ENCODE assay signal across 1 cellular context in the genomic region with DNA sequence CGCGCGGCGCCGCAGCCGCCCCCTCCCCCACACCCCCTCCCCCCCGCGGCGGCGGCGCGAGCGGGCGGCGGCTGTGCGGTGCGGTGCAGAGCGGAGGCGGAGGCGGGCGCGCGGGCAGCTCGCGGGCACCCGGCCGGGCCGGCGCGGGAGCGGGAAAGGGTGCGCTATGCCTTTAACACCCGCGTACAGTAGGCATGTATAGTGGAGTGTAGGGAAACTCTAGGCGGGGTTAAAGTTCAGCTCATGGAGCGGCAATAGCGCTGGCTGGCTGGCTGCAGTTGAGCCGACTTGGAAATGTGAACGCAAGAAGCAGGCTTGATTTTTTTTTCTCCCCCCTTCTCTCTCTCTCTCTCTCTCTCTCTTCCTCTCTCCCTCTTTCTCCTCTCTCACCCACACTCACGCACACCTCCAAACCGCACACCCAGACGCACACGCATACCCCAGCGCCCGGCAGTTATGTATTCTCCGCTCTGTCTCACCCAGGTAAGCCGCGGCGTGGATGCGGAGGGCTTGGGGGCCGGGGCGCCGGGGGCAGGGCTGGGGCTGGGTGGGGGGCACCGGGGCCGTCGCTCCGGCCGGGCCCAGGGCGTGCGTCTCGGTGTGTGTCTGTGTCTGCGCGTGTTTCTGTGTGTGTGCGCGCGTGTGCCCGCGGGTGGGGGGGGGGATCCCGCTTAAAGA.
TF ChIP-seq lines count a peak whose summit lies in the region.

A gene (plus strand): TSS at position 226 of the 678 bp plus-strand sequence.

TF ChIP-seq in K562, 482 proteins besides CTCF, POLR2A, EP300 and RAD21 (continued from another document and continues in another):
- TF ChIP-seq, protein P1, sequence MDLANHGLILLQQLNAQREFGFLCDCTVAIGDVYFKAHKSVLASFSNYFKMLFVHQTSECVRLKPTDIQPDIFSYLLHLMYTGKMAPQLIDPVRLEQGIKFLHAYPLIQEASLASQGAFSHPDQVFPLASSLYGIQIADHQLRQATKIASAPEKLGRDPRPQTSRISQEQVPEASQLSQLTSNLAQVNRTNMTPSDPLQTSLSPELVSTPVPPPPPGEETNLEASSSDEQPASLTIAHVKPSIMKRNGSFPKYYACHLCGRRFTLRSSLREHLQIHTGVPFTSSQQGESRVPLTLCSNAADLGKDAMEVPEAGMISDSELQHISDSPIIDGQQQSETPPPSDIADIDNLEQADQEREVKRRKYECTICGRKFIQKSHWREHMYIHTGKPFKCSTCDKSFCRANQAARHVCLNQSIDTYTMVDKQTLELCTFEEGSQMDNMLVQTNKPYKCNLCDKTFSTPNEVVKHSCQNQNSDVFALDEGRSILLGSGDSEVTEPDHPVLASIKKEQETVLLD (IDR thresholded peaks at IDR 0.05) = 0 out of 2 replicates have a peak, but pooled peaks have one; percentile 15
- TF ChIP-seq POLR2G (IDR thresholded peaks at IDR 0.05; ENCODE audit: low read depth, low read length) (peak; percentile 73), MTA1 (IDR thresholded peaks at IDR 0.05; ENCODE audit: borderline replicate concordance) (peak; percentile 62; the same call in 1 of the 2 replicates), SUPT5H (IDR thresholded peaks at IDR 0.05) (peak; percentile 69), KAT7 (CRISPR knock-in tag; IDR thresholded peaks at IDR 0.05; ENCODE audit: borderline replicate concordance) (no peak), POLR2B (IDR thresholded peaks at IDR 0.05; ENCODE audit: low read depth, partially characterized antibody) (peak; percentile 59), NONO (IDR thresholded peaks at IDR 0.05; ENCODE audit: low read depth in 2 of 2, low read length in 1 of 2) (0 out of 4 replicates have a peak, but pooled peaks of 1 of the 2 experiments have one; percentile 18), ELF4 (CRISPR knock-in tag; IDR thresholded peaks at IDR 0.05) (peak; percentile 63; the same call in 1 of the 2 replicates), PHF21A (IDR thresholded peaks at IDR 0.05; ENCODE audit: borderline replicate concordance, low read depth) (peak; percentile 44; the same call in 1 of the 2 replicates), BRD9 (IDR thresholded peaks at IDR 0.05; ENCODE audit: low read depth, partially characterized antibody) (peak; percentile 47), PHB2 (IDR thresholded peaks at IDR 0.05; ENCODE audit: low read depth) (0 out of 2 replicates have a peak, but pooled peaks have one; percentile 30), NFRKB (IDR thresholded peaks at IDR 0.05; ENCODE audit: low read depth) (peak; percentile 70; the same call in 1 of the 2 replicates), ZEB2 (IDR thresholded peaks at IDR 0.05) (peak; percentile 21; the same call in 1 of the 2 replicates), CCNT2 (IDR thresholded peaks at IDR 0.05; ENCODE audit: borderline replicate concordance, extremely low read depth, insufficient read length, low read depth, low read length) (peak; percentile 22), MXI1 (IDR thresholded peaks at IDR 0.05; ENCODE audit: low read depth, low read length) (0 out of 2 replicates have a peak, but pooled peaks have one; percentile 12), CC2D1A (IDR thresholded peaks at IDR 0.05) (peak; percentile 26; the same call in 1 of the 2 replicates), ETV5 (CRISPR knock-in tag; IDR thresholded peaks at IDR 0.05; ENCODE audit: low read depth) (peak; percentile 11; the same call in 1 of the 2 replicates), ZNF316 (IDR thresholded peaks at IDR 0.05) (no peak), PHF8 (IDR thresholded peaks at IDR 0.05; ENCODE audit: borderline replicate concordance, low read length) (peak; percentile 46; the same call in 1 of the 2 replicates), RB1 (IDR thresholded peaks at IDR 0.05; ENCODE audit: low read depth) (peak; percentile 59; the same call in 1 of the 2 replicates), TOE1 (IDR thresholded peaks at IDR 0.05; ENCODE audit: borderline replicate concordance) (peak; percentile 53; the same call in 1 of the 2 replicates), TOE1 (CRISPR knock-in tag; IDR thresholded peaks at IDR 0.05; ENCODE audit: borderline replicate concordance, low read depth) (no peak), MEIS2 (IDR thresholded peaks at IDR 0.05; ENCODE audit: partially characterized antibody) (no peak), BCOR (IDR thresholded peaks at IDR 0.05) (0 out of 2 replicates have a peak, but pooled peaks have one; percentile 52), PYGO2 (tag; IDR thresholded peaks at IDR 0.05) (no peak), HDAC1 (IDR thresholded peaks at IDR 0.05) (peak in 1 of 2 experiments; percentile 46; a peak in 2 of 4 replicates), SMARCE1 (IDR thresholded peaks at IDR 0.05) (peak; percentile 59; the same call in 1 of the 2 replicates), PTBP1 (IDR thresholded peaks at IDR 0.05; ENCODE audit: low read depth, low read length) (0 out of 2 replicates have a peak, but pooled peaks have one; percentile 44), ZNF584 (CRISPR knock-in tag; IDR thresholded peaks at IDR 0.05; ENCODE audit: low read depth) (no peak), ZNF780A (CRISPR knock-in tag; IDR thresholded peaks at IDR 0.05) (no peak), CBFB (CRISPR knock-in tag; IDR thresholded peaks at IDR 0.05) (no peak), TARDBP (IDR thresholded peaks at IDR 0.05) (no peak), NR2C2 (CRISPR knock-in tag; IDR thresholded peaks at IDR 0.05) (peak; percentile 90), NR2C2 (tag; IDR thresholded peaks at IDR 0.05) (peak; percentile 96), ZNF217 (CRISPR knock-in tag; IDR thresholded peaks at IDR 0.05) (no peak)
- TF ChIP-seq, protein P2, sequence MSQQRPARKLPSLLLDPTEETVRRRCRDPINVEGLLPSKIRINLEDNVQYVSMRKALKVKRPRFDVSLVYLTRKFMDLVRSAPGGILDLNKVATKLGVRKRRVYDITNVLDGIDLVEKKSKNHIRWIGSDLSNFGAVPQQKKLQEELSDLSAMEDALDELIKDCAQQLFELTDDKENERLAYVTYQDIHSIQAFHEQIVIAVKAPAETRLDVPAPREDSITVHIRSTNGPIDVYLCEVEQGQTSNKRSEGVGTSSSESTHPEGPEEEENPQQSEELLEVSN (IDR thresholded peaks at IDR 0.05; ENCODE audit: borderline replicate concordance in 1 of 2, extremely low read depth in 1 of 2, insufficient read depth in 1 of 2, insufficient read length in 1 of 2, low read depth in 1 of 2, low read length in 1 of 2, poor library complexity in 1 of 2, severe bottlenecking in 1 of 2) = peak in 1 of 2 experiments; percentile 69
- TF ChIP-seq, protein P3, sequence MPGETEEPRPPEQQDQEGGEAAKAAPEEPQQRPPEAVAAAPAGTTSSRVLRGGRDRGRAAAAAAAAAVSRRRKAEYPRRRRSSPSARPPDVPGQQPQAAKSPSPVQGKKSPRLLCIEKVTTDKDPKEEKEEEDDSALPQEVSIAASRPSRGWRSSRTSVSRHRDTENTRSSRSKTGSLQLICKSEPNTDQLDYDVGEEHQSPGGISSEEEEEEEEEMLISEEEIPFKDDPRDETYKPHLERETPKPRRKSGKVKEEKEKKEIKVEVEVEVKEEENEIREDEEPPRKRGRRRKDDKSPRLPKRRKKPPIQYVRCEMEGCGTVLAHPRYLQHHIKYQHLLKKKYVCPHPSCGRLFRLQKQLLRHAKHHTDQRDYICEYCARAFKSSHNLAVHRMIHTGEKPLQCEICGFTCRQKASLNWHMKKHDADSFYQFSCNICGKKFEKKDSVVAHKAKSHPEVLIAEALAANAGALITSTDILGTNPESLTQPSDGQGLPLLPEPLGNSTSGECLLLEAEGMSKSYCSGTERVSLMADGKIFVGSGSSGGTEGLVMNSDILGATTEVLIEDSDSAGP (CRISPR knock-in tag; IDR thresholded peaks at IDR 0.05) = peak; percentile 80
- TF ChIP-seq, protein P4, sequence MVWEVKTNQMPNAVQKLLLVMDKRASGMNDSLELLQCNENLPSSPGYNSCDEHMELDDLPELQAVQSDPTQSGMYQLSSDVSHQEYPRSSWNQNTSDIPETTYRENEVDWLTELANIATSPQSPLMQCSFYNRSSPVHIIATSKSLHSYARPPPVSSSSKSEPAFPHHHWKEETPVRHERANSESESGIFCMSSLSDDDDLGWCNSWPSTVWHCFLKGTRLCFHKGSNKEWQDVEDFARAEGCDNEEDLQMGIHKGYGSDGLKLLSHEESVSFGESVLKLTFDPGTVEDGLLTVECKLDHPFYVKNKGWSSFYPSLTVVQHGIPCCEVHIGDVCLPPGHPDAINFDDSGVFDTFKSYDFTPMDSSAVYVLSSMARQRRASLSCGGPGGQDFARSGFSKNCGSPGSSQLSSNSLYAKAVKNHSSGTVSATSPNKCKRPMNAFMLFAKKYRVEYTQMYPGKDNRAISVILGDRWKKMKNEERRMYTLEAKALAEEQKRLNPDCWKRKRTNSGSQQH (CRISPR knock-in tag; IDR thresholded peaks at IDR 0.05) = peak; percentile 75; the same call in 1 of the 2 replicates
- TF ChIP-seq, protein P5, sequence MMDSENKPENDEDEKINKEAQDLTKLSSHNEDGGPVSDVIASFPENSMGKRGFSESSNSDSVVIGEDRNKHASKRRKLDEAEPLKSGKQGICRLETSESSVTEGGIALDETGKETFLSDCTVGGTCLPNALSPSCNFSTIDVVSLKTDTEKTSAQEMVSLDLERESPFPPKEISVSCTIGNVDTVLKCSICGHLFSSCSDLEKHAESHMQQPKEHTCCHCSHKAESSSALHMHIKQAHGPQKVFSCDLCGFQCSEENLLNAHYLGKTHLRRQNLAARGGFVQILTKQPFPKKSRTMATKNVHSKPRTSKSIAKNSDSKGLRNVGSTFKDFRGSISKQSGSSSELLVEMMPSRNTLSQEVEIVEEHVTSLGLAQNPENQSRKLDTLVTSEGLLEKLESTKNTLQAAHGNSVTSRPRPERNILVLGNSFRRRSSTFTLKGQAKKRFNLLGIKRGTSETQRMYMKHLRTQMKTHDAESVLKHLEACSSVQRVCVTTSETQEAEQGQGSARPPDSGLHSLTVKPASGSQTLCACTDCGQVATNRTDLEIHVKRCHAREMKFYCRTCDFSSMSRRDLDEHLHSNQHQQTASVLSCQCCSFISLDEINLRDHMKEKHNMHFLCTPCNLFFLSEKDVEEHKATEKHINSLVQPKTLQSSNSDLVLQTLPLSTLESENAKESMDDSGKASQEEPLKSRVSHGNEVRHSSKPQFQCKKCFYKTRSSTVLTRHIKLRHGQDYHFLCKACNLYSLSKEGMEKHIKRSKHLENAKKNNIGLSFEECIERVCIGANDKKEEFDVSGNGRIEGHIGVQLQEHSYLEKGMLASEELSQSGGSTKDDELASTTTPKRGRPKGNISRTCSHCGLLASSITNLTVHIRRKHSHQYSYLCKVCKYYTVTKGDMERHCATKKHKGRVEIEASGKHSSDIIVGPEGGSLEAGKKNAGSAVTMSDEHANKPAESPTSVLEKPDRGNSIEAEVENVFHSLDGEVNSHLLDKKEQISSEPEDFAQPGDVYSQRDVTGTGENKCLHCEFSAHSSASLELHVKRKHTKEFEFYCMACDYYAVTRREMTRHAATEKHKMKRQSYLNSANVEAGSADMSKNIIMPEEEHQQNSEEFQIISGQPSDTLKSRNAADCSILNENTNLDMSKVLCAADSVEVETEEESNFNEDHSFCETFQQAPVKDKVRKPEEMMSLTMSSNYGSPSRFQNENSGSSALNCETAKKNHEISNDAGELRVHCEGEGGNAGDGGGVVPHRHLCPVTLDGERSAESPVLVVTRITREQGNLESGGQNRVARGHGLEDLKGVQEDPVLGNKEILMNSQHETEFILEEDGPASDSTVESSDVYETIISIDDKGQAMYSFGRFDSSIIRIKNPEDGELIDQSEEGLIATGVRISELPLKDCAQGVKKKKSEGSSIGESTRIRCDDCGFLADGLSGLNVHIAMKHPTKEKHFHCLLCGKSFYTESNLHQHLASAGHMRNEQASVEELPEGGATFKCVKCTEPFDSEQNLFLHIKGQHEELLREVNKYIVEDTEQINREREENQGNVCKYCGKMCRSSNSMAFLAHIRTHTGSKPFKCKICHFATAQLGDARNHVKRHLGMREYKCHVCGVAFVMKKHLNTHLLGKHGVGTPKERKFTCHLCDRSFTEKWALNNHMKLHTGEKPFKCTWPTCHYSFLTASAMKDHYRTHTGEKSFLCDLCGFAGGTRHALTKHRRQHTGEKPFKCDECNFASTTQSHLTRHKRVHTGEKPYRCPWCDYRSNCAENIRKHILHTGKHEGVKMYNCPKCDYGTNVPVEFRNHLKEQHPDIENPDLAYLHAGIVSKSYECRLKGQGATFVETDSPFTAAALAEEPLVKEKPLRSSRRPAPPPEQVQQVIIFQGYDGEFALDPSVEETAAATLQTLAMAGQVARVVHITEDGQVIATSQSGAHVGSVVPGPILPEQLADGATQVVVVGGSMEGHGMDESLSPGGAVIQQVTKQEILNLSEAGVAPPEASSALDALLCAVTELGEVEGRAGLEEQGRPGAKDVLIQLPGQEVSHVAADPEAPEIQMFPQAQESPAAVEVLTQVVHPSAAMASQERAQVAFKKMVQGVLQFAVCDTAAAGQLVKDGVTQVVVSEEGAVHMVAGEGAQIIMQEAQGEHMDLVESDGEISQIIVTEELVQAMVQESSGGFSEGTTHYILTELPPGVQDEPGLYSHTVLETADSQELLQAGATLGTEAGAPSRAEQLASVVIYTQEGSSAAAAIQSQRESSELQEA (IDR thresholded peaks at IDR 0.05; ENCODE audit: low read depth) = peak; percentile 31; the same call in 1 of the 2 replicates
- TF ChIP-seq, protein P6, sequence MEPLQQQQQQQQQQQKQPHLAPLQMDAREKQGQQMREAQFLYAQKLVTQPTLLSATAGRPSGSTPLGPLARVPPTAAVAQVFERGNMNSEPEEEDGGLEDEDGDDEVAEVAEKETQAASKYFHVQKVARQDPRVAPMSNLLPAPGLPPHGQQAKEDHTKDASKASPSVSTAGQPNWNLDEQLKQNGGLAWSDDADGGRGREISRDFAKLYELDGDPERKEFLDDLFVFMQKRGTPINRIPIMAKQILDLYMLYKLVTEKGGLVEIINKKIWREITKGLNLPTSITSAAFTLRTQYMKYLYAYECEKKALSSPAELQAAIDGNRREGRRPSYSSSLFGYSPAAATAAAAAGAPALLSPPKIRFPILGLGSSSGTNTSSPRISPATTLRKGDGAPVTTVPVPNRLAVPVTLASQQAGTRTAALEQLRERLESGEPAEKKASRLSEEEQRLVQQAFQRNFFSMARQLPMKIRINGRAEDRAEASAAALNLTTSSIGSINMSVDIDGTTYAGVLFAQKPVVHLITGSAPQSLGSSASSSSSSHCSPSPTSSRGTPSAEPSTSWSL (CRISPR knock-in tag; IDR thresholded peaks at IDR 0.05; ENCODE audit: borderline replicate concordance) = no peak
